In genomic region chr17:72659811-72660210, GRCh38 we compare ENCODE assay signal across 17 cellular contexts.
A peak's percentile ranks its signal among the peaks of the same experiment; 100 is the strongest.
DNase-seq lines count a peak whose midpoint lies in the region; ATAC-seq and TF ChIP-seq lines count a peak whose summit lies in the region.
"Had no signal": no experiment of that assay in that cellular context is flagged by ENCODE, and none has a peak within 500 bp of the region (broad histone marks: within the 10 kb centered on the region; RNA-seq: fewer than 3 reads in every experiment).

No MANE protein-coding gene starts in this region.

- H3K4me3 ChIP-seq in HCT116 (replicated peaks in 1 of 2; ENCODE audit: low read depth in 1 of 2, low read length in 2 of 2) (no peak overlapping the region), PC-3 (ENCODE audit: low read length) (no peak overlapping the region), mesendoderm (ENCODE audit: low read length) (no peak overlapping the region)
- H3K4me3 ChIP-seq: HAP-1 had no signal

- no peak for TF ChIP-seq POLR2A in HCT116 (IDR thresholded peaks at IDR 0.05; ENCODE audit: borderline replicate concordance, extremely low read depth, insufficient read depth, insufficient read length)

- H3F3A ChIP-seq in PC-3 (ENCODE audit: low read length, unreplicated experiment): no peaks in the 10 kb centered on the region

- H3K18ac ChIP-seq in mesendoderm (ENCODE audit: low read length): no peak overlapping the region

- no peak overlapping the region for H3K56ac ChIP-seq in mesendoderm (ENCODE audit: low read length)

- H2BK5ac ChIP-seq in mesendoderm (ENCODE audit: low read length): no peak overlapping the region

- no peak overlapping the region for H4K5ac ChIP-seq in mesendoderm (ENCODE audit: low read length)

- H3K9me3 ChIP-seq in HCT116 (ENCODE audit: control insufficient read depth in 1 of 2, insufficient read depth in 1 of 2, low read depth in 1 of 2, low read length in 2 of 2): peaks cover 0 to 10% of the 10 kb centered on the region in 2 experiments; a peak in 1 of 4 replicates
- no peaks in the 10 kb centered on the region for H3K9me3 ChIP-seq in PC-3 (ENCODE audit: low read length)
- H3K9me3 ChIP-seq: HAP-1 had no signal

- no peak for TF ChIP-seq RAD21 in HCT116 (IDR thresholded peaks at IDR 0.05; ENCODE audit: low read depth)

- H3K4me1 ChIP-seq in HCT116 (ENCODE audit: control insufficient read depth in 1 of 2, insufficient read depth in 2 of 2, low read length in 2 of 2) (peaks cover 51 to 74% of the 10 kb centered on the region in 2 experiments), PC-3 (ENCODE audit: insufficient read depth, low read length) (peaks cover 48% of the 10 kb centered on the region), foreskin keratinocyte (peaks cover 20% of the 10 kb centered on the region), mesendoderm (ENCODE audit: control insufficient read depth, low read depth, low read length) (peaks cover 2% of the 10 kb centered on the region)
- H3K4me1 ChIP-seq: HAP-1 had no signal

- DNase-seq in HCT116 (ENCODE audit: low read depth, low spot score) (no peak), PC-3 (no peak), foreskin keratinocyte (no peak), mesendoderm (peak; percentile 28), KG1 (lab: John Stamatoyannopoulos, UW) (no peak)
- DNase-seq in activated CD8-positive, alpha-beta memory T cell treated with anti-CD3 and anti-CD28 coated beads, Interleukin-2, amount 50 U/mL, for 4 hours: no peak
- DNase-seq: C1 segment of cervical spinal cord; Calu3; CD4-positive, alpha-beta memory T cell; COR-L47; DMS53; DMS79 treated with DMSO at 0.1 percent for 48 hours; GF-D8; GOT3 had no signal

- WGBS in mesendoderm (ENCODE audit: extremely low coverage, insufficient coverage, low lambda C conversion rate): no CpG with 5 or more reads among the region's 4 CpGs

- CTCF ChIA-PET in HCT116 (lab: Charles Lee): interaction anchor here (1.0 to 3.6 kb wide), 5 partner anchors 12 to 103 kb away, joined by 3 to 22 read pairs (median 7); no protein-coding TSS in a partner anchor
- CTCF ChIA-PET in PC-3 (lab: Charles Lee): no interaction called here

- BruUV-seq in HCT116 (replicated peaks; lab: Mats Ljungman, UMichigan) (no TSS peak), PC-3 (replicated peaks; lab: Mats Ljungman, UMichigan) (no TSS peak)

- H3K4me2 ChIP-seq in HCT116 (ENCODE audit: low read length): no peak overlapping the region
- no peak overlapping the region for H3K4me2 ChIP-seq in PC-3 (ENCODE audit: low read length)
- no peak overlapping the region for H3K4me2 ChIP-seq in mesendoderm (ENCODE audit: low read length)

- no peak for ATAC-seq in HCT116
- no peak for ATAC-seq in PC-3
- ATAC-seq in foreskin keratinocyte: no peak
- ATAC-seq in HG03045 (IDR thresholded peaks at IDR 0.05; ENCODE audit: unreplicated experiment): no peak
- ATAC-seq in HG02642 (IDR thresholded peaks at IDR 0.05; ENCODE audit: poor library complexity, unreplicated experiment): no peak

- no peaks in the 10 kb centered on the region for H3K27me3 ChIP-seq in HCT116 (ENCODE audit: insufficient read depth, low read length)
- no peaks in the 10 kb centered on the region for H3K27me3 ChIP-seq in PC-3 (ENCODE audit: low read length)
- H3K27me3 ChIP-seq in foreskin keratinocyte: no peaks in the 10 kb centered on the region
- H3K27me3 ChIP-seq in mesendoderm (ENCODE audit: insufficient read depth, low read length, poor library complexity): no peaks in the 10 kb centered on the region

- H4K20me1 ChIP-seq in HCT116 (ENCODE audit: insufficient read depth): no peaks in the 10 kb centered on the region
- no peaks in the 10 kb centered on the region for H4K20me1 ChIP-seq in PC-3 (ENCODE audit: low read length)

- POLR2A ChIA-PET in HCT116 (lab: Charles Lee) (interaction anchor here (0.9 to 4.0 kb wide), 5 partner anchors 22 to 71 kb away, joined by 3 to 21 read pairs (median 12); no protein-coding TSS in a partner anchor), PC-3 (lab: Charles Lee; ENCODE audit: unreplicated experiment) (no interaction called here)

- H2BK15ac ChIP-seq in mesendoderm (replicated peaks; ENCODE audit: low read depth): no peak overlapping the region

- H2AFZ ChIP-seq in HCT116 (ENCODE audit: low read depth, low read length, poor library complexity, severe bottlenecking): no peak overlapping the region
- H2AFZ ChIP-seq in PC-3 (ENCODE audit: low read length): no peak overlapping the region

- H3K23ac ChIP-seq in mesendoderm (ENCODE audit: low read length): no peak overlapping the region

- H3K36me3 ChIP-seq in HCT116 (ENCODE audit: control insufficient read depth in 1 of 2, insufficient read depth in 2 of 2, low read length in 2 of 2) (no peaks in the 10 kb centered on the region), PC-3 (ENCODE audit: low read depth, low read length) (no peaks in the 10 kb centered on the region), mesendoderm (ENCODE audit: control insufficient read depth, insufficient read depth, low read length) (no peaks in the 10 kb centered on the region)
- H3K36me3 ChIP-seq: HAP-1 had no signal

- H3K27ac ChIP-seq in HCT116 (ENCODE audit: low read depth, low read length): no peak overlapping the region
- peak overlapping the region; percentile 95 for H3K27ac ChIP-seq in PC-3 (ENCODE audit: low read length)
- H3K27ac ChIP-seq in foreskin keratinocyte: peak overlapping the region; percentile 94
- H3K27ac ChIP-seq in mesendoderm (ENCODE audit: low read depth, low read length): no peak overlapping the region

- H3K9me2 ChIP-seq in HCT116 (ENCODE audit: insufficient read depth) (no peaks in the 10 kb centered on the region), PC-3 (replicated peaks; ENCODE audit: low read length) (no peaks in the 10 kb centered on the region)

- no peak overlapping the region for H2AK5ac ChIP-seq in mesendoderm (ENCODE audit: low read length)

- intact Hi-C loops in HCT116 (cut with micrococcal nuclease) (no loop called here), PC-3 (cut with micrococcal nuclease) (no loop called here)

- RAD21 ChIA-PET in HCT116 (lab: Charles Lee; ENCODE audit: low non-redundant PET in 1 of 2, low total read pairs in 2 of 2, uncharacterized antibody in 2 of 2, unreplicated experiment in 2 of 2): interaction anchor here (0.7 to 1.9 kb wide), 3 partner anchors 58 to 103 kb away, joined by 4 to 6 read pairs (median 5); no protein-coding TSS in a partner anchor

- H3K4ac ChIP-seq in mesendoderm (ENCODE audit: low read depth, low read length): no peak overlapping the region

- no peaks in the 10 kb centered on the region for H3K79me1 ChIP-seq in mesendoderm (ENCODE audit: low read length)

- H4K8ac ChIP-seq in mesendoderm (ENCODE audit: low read depth, low read length): no peak overlapping the region

- peaks cover 4% of the 10 kb centered on the region; the same call in 1 of the 2 replicates for H3K79me2 ChIP-seq in HCT116 (ENCODE audit: insufficient read depth, low read length)
- no peaks in the 10 kb centered on the region for H3K79me2 ChIP-seq in PC-3 (ENCODE audit: low read length)
- no peaks in the 10 kb centered on the region for H3K79me2 ChIP-seq in mesendoderm (ENCODE audit: control insufficient read depth, insufficient read depth, low read length)

- TF ChIP-seq CTCF in HCT116 (IDR thresholded peaks at IDR 0.05 in 2 of 3, conservative IDR thresholded peaks at IDR 0.05 in 1 of 3; ENCODE audit: borderline replicate concordance in 1 of 3, insufficient read depth in 1 of 3, low read depth in 2 of 3, low read length in 2 of 3) (no peak), PC-3 (conservative IDR thresholded peaks at IDR 0.05; ENCODE audit: low read depth, low read length) (no peak), foreskin keratinocyte (conservative IDR thresholded peaks at IDR 0.05) (no peak)

- H2BK120ac ChIP-seq in mesendoderm (ENCODE audit: low read depth, low read length): no peak overlapping the region

- H3K9ac ChIP-seq in HCT116 (ENCODE audit: low read length) (peak overlapping the region; percentile 5; the same call in 1 of the 2 replicates), PC-3 (ENCODE audit: low read length) (no peak overlapping the region), mesendoderm (ENCODE audit: low read length) (no peak overlapping the region)

TF ChIP-seq in HCT116, 20 proteins besides CTCF, POLR2A, EP300 and RAD21:
- TF ChIP-seq, protein P1, sequence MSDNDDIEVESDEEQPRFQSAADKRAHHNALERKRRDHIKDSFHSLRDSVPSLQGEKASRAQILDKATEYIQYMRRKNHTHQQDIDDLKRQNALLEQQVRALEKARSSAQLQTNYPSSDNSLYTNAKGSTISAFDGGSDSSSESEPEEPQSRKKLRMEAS (IDR thresholded peaks at IDR 0.05): no peak
- TF ChIP-seq FOSL1 (IDR thresholded peaks at IDR 0.05; ENCODE audit: low read depth) (no peak), ZNF274 (IDR thresholded peaks at IDR 0.05; ENCODE audit: low read depth, low read length) (no peak), JUND (IDR thresholded peaks at IDR 0.05) (no peak), CEBPB (IDR thresholded peaks at IDR 0.05; ENCODE audit: low read depth) (no peak), YY1 (IDR thresholded peaks at IDR 0.05; ENCODE audit: extremely low read depth, insufficient replicate concordance, low read depth, low read length) (no peak), EZH2phosphoT487 (IDR thresholded peaks at IDR 0.05; ENCODE audit: borderline replicate concordance) (no peak), EGR1 (IDR thresholded peaks at IDR 0.05; ENCODE audit: low read depth) (no peak)
- TF ChIP-seq, protein P2, sequence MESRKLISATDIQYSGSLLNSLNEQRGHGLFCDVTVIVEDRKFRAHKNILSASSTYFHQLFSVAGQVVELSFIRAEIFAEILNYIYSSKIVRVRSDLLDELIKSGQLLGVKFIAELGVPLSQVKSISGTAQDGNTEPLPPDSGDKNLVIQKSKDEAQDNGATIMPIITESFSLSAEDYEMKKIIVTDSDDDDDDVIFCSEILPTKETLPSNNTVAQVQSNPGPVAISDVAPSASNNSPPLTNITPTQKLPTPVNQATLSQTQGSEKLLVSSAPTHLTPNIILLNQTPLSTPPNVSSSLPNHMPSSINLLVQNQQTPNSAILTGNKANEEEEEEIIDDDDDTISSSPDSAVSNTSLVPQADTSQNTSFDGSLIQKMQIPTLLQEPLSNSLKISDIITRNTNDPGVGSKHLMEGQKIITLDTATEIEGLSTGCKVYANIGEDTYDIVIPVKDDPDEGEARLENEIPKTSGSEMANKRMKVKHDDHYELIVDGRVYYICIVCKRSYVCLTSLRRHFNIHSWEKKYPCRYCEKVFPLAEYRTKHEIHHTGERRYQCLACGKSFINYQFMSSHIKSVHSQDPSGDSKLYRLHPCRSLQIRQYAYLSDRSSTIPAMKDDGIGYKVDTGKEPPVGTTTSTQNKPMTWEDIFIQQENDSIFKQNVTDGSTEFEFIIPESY (IDR thresholded peaks at IDR 0.05; ENCODE audit: extremely low read depth, insufficient replicate concordance, low read length): no peak

Comparison
In these comparisons a context has a peak if more than half of its experiments do, and no peak if none do; other contexts are left out.
1. H3K27ac ChIP-seq: peak in PC-3 (single experiment) and foreskin keratinocyte (single experiment); none in HCT116 (single experiment) and mesendoderm (single experiment).